ENCODE assay signal across 1 cellular context in the genomic region with DNA sequence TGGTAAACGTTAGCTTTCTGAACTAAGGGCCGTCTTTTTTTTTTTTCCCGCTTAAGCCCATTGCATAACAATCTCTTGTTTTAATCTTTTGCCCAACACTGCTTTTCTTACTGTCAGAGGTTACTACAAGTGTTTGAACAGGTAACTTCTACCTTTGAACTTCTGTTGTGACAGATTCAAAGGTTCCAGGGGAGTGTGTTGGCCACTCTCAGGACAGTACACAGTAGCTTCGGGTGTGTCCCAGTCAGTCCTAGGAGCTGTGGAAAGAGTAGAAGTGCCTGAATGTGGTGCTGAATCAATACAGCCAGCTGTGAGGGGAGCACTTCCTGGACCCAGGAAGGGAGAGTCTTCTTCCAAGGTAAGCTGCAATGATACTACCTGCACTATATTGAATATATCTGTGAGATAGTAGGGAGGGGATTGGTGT.
A peak's percentile ranks its signal among the peaks of the same experiment; 100 is the strongest.
TF ChIP-seq lines count a peak whose summit lies in the region.

A gene with protein sequence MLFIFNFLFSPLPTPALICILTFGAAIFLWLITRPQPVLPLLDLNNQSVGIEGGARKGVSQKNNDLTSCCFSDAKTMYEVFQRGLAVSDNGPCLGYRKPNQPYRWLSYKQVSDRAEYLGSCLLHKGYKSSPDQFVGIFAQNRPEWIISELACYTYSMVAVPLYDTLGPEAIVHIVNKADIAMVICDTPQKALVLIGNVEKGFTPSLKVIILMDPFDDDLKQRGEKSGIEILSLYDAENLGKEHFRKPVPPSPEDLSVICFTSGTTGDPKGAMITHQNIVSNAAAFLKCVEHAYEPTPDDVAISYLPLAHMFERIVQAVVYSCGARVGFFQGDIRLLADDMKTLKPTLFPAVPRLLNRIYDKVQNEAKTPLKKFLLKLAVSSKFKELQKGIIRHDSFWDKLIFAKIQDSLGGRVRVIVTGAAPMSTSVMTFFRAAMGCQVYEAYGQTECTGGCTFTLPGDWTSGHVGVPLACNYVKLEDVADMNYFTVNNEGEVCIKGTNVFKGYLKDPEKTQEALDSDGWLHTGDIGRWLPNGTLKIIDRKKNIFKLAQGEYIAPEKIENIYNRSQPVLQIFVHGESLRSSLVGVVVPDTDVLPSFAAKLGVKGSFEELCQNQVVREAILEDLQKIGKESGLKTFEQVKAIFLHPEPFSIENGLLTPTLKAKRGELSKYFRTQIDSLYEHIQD (plus strand): TSS at position 205 of the 427 bp plus-strand sequence. CDS start 20,831 bp downstream, outside the sequence.

TF ChIP-seq in HepG2, 621 proteins besides CTCF, POLR2A, EP300 and RAD21 (continued from another document and continues in another):
- TF ChIP-seq, protein P1, sequence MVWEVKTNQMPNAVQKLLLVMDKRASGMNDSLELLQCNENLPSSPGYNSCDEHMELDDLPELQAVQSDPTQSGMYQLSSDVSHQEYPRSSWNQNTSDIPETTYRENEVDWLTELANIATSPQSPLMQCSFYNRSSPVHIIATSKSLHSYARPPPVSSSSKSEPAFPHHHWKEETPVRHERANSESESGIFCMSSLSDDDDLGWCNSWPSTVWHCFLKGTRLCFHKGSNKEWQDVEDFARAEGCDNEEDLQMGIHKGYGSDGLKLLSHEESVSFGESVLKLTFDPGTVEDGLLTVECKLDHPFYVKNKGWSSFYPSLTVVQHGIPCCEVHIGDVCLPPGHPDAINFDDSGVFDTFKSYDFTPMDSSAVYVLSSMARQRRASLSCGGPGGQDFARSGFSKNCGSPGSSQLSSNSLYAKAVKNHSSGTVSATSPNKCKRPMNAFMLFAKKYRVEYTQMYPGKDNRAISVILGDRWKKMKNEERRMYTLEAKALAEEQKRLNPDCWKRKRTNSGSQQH (CRISPR knock-in tag; IDR thresholded peaks at IDR 0.05; ENCODE audit: low read depth), result no peak
- TF ChIP-seq, protein P2, sequence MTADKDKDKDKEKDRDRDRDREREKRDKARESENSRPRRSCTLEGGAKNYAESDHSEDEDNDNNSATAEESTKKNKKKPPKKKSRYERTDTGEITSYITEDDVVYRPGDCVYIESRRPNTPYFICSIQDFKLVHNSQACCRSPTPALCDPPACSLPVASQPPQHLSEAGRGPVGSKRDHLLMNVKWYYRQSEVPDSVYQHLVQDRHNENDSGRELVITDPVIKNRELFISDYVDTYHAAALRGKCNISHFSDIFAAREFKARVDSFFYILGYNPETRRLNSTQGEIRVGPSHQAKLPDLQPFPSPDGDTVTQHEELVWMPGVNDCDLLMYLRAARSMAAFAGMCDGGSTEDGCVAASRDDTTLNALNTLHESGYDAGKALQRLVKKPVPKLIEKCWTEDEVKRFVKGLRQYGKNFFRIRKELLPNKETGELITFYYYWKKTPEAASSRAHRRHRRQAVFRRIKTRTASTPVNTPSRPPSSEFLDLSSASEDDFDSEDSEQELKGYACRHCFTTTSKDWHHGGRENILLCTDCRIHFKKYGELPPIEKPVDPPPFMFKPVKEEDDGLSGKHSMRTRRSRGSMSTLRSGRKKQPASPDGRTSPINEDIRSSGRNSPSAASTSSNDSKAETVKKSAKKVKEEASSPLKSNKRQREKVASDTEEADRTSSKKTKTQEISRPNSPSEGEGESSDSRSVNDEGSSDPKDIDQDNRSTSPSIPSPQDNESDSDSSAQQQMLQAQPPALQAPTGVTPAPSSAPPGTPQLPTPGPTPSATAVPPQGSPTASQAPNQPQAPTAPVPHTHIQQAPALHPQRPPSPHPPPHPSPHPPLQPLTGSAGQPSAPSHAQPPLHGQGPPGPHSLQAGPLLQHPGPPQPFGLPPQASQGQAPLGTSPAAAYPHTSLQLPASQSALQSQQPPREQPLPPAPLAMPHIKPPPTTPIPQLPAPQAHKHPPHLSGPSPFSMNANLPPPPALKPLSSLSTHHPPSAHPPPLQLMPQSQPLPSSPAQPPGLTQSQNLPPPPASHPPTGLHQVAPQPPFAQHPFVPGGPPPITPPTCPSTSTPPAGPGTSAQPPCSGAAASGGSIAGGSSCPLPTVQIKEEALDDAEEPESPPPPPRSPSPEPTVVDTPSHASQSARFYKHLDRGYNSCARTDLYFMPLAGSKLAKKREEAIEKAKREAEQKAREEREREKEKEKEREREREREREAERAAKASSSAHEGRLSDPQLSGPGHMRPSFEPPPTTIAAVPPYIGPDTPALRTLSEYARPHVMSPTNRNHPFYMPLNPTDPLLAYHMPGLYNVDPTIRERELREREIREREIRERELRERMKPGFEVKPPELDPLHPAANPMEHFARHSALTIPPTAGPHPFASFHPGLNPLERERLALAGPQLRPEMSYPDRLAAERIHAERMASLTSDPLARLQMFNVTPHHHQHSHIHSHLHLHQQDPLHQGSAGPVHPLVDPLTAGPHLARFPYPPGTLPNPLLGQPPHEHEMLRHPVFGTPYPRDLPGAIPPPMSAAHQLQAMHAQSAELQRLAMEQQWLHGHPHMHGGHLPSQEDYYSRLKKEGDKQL (CRISPR knock-in tag; IDR thresholded peaks at IDR 0.05; ENCODE audit: low read depth), result peak; percentile 80; the same call in 1 of the 2 replicates
- TF ChIP-seq ZFP36 (IDR thresholded peaks at IDR 0.05; ENCODE audit: borderline replicate concordance, low read depth, low read length, partially characterized antibody), result no peak
- TF ChIP-seq MEF2D (CRISPR knock-in tag; IDR thresholded peaks at IDR 0.05), result peak; percentile 73
- TF ChIP-seq, protein P3, sequence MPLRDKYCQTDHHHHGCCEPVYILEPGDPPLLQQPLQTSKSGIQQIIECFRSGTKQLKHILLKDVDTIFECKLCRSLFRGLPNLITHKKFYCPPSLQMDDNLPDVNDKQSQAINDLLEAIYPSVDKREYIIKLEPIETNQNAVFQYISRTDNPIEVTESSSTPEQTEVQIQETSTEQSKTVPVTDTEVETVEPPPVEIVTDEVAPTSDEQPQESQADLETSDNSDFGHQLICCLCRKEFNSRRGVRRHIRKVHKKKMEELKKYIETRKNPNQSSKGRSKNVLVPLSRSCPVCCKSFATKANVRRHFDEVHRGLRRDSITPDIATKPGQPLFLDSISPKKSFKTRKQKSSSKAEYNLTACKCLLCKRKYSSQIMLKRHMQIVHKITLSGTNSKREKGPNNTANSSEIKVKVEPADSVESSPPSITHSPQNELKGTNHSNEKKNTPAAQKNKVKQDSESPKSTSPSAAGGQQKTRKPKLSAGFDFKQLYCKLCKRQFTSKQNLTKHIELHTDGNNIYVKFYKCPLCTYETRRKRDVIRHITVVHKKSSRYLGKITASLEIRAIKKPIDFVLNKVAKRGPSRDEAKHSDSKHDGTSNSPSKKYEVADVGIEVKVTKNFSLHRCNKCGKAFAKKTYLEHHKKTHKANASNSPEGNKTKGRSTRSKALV (CRISPR knock-in tag; IDR thresholded peaks at IDR 0.05), result no peak
- no peak for TF ChIP-seq TOE1 (CRISPR knock-in tag; IDR thresholded peaks at IDR 0.05)
- peak; percentile 74 for TF ChIP-seq ELF3 (CRISPR knock-in tag; IDR thresholded peaks at IDR 0.05)
- no peak for TF ChIP-seq ZNF496 (CRISPR knock-in tag; IDR thresholded peaks at IDR 0.05; ENCODE audit: insufficient replicate concordance)
- no peak for TF ChIP-seq ZSCAN9 (CRISPR knock-in tag; IDR thresholded peaks at IDR 0.05; ENCODE audit: borderline replicate concordance)
- no peak for TF ChIP-seq NFYB (CRISPR knock-in tag; IDR thresholded peaks at IDR 0.05)
- no peak for TF ChIP-seq NBN (conservative IDR thresholded peaks at IDR 0.05)
- TF ChIP-seq ZSCAN31 (CRISPR knock-in tag; IDR thresholded peaks at IDR 0.05; ENCODE audit: low read depth), result no peak
- TF ChIP-seq ZFY (CRISPR knock-in tag; IDR thresholded peaks at IDR 0.05), result no peak
- 0 out of 2 replicates have a peak, but pooled peaks have one; percentile 44 for TF ChIP-seq ZNF317 (CRISPR knock-in tag; IDR thresholded peaks at IDR 0.05)
- peak; percentile 58 for TF ChIP-seq SKI (IDR thresholded peaks at IDR 0.05; ENCODE audit: partially characterized antibody)
- TF ChIP-seq ZNF296 (CRISPR knock-in tag; conservative IDR thresholded peaks at IDR 0.05), result no peak
- TF ChIP-seq ZNF530 (CRISPR knock-in tag; IDR thresholded peaks at IDR 0.05; ENCODE audit: low read depth), result no peak
- TF ChIP-seq, protein P4, sequence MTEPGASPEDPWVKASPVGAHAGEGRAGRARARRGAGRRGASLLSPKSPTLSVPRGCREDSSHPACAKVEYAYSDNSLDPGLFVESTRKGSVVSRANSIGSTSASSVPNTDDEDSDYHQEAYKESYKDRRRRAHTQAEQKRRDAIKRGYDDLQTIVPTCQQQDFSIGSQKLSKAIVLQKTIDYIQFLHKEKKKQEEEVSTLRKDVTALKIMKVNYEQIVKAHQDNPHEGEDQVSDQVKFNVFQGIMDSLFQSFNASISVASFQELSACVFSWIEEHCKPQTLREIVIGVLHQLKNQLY (CRISPR knock-in tag; IDR thresholded peaks at IDR 0.05), result peak; percentile 27; the same call in 1 of the 2 replicates
- no peak for TF ChIP-seq ZKSCAN8 (CRISPR knock-in tag; IDR thresholded peaks at IDR 0.05; ENCODE audit: borderline replicate concordance)
- TF ChIP-seq, protein P5, sequence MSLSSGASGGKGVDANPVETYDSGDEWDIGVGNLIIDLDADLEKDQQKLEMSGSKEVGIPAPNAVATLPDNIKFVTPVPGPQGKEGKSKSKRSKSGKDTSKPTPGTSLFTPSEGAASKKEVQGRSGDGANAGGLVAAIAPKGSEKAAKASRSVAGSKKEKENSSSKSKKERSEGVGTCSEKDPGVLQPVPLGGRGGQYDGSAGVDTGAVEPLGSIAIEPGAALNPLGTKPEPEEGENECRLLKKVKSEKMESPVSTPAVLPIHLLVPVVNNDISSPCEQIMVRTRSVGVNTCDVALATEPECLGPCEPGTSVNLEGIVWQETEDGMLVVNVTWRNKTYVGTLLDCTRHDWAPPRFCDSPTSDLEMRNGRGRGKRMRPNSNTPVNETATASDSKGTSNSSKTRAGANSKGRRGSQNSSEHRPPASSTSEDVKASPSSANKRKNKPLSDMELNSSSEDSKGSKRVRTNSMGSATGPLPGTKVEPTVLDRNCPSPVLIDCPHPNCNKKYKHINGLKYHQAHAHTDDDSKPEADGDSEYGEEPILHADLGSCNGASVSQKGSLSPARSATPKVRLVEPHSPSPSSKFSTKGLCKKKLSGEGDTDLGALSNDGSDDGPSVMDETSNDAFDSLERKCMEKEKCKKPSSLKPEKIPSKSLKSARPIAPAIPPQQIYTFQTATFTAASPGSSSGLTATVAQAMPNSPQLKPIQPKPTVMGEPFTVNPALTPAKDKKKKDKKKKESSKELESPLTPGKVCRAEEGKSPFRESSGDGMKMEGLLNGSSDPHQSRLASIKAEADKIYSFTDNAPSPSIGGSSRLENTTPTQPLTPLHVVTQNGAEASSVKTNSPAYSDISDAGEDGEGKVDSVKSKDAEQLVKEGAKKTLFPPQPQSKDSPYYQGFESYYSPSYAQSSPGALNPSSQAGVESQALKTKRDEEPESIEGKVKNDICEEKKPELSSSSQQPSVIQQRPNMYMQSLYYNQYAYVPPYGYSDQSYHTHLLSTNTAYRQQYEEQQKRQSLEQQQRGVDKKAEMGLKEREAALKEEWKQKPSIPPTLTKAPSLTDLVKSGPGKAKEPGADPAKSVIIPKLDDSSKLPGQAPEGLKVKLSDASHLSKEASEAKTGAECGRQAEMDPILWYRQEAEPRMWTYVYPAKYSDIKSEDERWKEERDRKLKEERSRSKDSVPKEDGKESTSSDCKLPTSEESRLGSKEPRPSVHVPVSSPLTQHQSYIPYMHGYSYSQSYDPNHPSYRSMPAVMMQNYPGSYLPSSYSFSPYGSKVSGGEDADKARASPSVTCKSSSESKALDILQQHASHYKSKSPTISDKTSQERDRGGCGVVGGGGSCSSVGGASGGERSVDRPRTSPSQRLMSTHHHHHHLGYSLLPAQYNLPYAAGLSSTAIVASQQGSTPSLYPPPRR (CRISPR knock-in tag; IDR thresholded peaks at IDR 0.05; ENCODE audit: borderline replicate concordance), result peak; percentile 80; the same call in 1 of the 2 replicates
- TF ChIP-seq ISL2 (CRISPR knock-in tag; IDR thresholded peaks at IDR 0.05), result peak; percentile 95
- TF ChIP-seq ZFP82 (CRISPR knock-in tag; IDR thresholded peaks at IDR 0.05; ENCODE audit: borderline replicate concordance), result no peak
- TF ChIP-seq ZNF333 (CRISPR knock-in tag; IDR thresholded peaks at IDR 0.05; ENCODE audit: borderline replicate concordance), result no peak
- TF ChIP-seq, protein P6, sequence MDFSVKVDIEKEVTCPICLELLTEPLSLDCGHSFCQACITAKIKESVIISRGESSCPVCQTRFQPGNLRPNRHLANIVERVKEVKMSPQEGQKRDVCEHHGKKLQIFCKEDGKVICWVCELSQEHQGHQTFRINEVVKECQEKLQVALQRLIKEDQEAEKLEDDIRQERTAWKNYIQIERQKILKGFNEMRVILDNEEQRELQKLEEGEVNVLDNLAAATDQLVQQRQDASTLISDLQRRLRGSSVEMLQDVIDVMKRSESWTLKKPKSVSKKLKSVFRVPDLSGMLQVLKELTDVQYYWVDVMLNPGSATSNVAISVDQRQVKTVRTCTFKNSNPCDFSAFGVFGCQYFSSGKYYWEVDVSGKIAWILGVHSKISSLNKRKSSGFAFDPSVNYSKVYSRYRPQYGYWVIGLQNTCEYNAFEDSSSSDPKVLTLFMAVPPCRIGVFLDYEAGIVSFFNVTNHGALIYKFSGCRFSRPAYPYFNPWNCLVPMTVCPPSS (IDR thresholded peaks at IDR 0.05), result no peak
- no peak for TF ChIP-seq DNMT1 (CRISPR knock-in tag; IDR thresholded peaks at IDR 0.05)
- no peak for TF ChIP-seq ZNF557 (CRISPR knock-in tag; IDR thresholded peaks at IDR 0.05)
- TF ChIP-seq ZNF10 (CRISPR knock-in tag; IDR thresholded peaks at IDR 0.05; ENCODE audit: borderline replicate concordance, low read depth), result no peak
- TF ChIP-seq SP140L (CRISPR knock-in tag; IDR thresholded peaks at IDR 0.05; ENCODE audit: borderline replicate concordance), result 0 out of 2 replicates have a peak, but pooled peaks have one; percentile 69
- TF ChIP-seq, protein P7, sequence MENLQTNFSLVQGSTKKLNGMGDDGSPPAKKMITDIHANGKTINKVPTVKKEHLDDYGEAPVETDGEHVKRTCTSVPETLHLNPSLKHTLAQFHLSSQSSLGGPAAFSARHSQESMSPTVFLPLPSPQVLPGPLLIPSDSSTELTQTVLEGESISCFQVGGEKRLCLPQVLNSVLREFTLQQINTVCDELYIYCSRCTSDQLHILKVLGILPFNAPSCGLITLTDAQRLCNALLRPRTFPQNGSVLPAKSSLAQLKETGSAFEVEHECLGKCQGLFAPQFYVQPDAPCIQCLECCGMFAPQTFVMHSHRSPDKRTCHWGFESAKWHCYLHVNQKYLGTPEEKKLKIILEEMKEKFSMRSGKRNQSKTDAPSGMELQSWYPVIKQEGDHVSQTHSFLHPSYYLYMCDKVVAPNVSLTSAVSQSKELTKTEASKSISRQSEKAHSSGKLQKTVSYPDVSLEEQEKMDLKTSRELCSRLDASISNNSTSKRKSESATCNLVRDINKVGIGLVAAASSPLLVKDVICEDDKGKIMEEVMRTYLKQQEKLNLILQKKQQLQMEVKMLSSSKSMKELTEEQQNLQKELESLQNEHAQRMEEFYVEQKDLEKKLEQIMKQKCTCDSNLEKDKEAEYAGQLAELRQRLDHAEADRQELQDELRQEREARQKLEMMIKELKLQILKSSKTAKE (CRISPR knock-in tag; IDR thresholded peaks at IDR 0.05; ENCODE audit: borderline replicate concordance), result peak; percentile 60; the same call in 1 of the 2 replicates
- TF ChIP-seq, protein P8, sequence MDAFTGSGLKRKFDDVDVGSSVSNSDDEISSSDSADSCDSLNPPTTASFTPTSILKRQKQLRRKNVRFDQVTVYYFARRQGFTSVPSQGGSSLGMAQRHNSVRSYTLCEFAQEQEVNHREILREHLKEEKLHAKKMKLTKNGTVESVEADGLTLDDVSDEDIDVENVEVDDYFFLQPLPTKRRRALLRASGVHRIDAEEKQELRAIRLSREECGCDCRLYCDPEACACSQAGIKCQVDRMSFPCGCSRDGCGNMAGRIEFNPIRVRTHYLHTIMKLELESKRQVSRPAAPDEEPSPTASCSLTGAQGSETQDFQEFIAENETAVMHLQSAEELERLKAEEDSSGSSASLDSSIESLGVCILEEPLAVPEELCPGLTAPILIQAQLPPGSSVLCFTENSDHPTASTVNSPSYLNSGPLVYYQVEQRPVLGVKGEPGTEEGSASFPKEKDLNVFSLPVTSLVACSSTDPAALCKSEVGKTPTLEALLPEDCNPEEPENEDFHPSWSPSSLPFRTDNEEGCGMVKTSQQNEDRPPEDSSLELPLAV (CRISPR knock-in tag; conservative IDR thresholded peaks at IDR 0.05; ENCODE audit: low read depth), result no peak
- no peak for TF ChIP-seq ISX (CRISPR knock-in tag; conservative IDR thresholded peaks at IDR 0.05)
